In genomic region chr20:53582574-53583351, GRCh38 we compare ENCODE assay signal across 8 cellular contexts. TPM values are rescaled to one million over a fixed set of nuclear protein-coding genes. Genes with fewer than 3 reads are reported as not detected.
DNase-seq lines count a peak whose midpoint lies in the region; ATAC-seq and TF ChIP-seq lines count a peak whose summit lies in the region.

No MANE protein-coding gene starts in this region.

- no peaks in the 10 kb centered on the region for H3K27me3 Mint-ChIP-seq in endothelial cell (ENCODE audit: unreplicated experiment)
- no peaks in the 10 kb centered on the region for H3K27me3 Mint-ChIP-seq in neural crest cell (ENCODE audit: low read depth)

- peaks cover 44% of the 10 kb centered on the region for H3K4me1 ChIP-seq in ACC112 (ENCODE audit: control insufficient read depth, insufficient read depth, low read length, unreplicated experiment)

- H3K27ac Mint-ChIP-seq in endothelial cell (ENCODE audit: unreplicated experiment) (peak overlapping the region; percentile 83), neural crest cell (ENCODE audit: unreplicated experiment) (peak overlapping the region; percentile 35)

- no peak for TF ChIP-seq CTCF in endothelial cell (IDR thresholded peaks at IDR 0.05; ENCODE audit: unreplicated experiment)
- no peak for TF ChIP-seq CTCF in neural crest cell (conservative IDR thresholded peaks at IDR 0.05)

- peaks cover 79% of the 10 kb centered on the region for H3K79me2 ChIP-seq in ACC112 (ENCODE audit: control insufficient read depth, insufficient read depth, low read length, unreplicated experiment)

- no peaks in the 10 kb centered on the region for H3K27me3 ChIP-seq in ACC112 (ENCODE audit: insufficient read depth, low read length)

- peak overlapping the region; percentile 7; the same call in 1 of the 2 replicates for H3K4me3 ChIP-seq in ACC112 (ENCODE audit: low read depth, low read length)

- H2AFZ ChIP-seq in ACC112 (ENCODE audit: low read length, unreplicated experiment), result no peak overlapping the region

- DNase-seq in T-helper 22 cell (ENCODE audit: low read depth) (peak; percentile 49), endothelial cell (ENCODE audit: low spot score) (no peak), neural crest cell (ENCODE audit: low read depth, low spot score) (no peak), inferior parietal cortex (ENCODE audit: extremely low spot score) (no peak), NCI-H1092 treated with DMSO at 0.1 percent for 48 hours (lab: John Stamatoyannopoulos, UW) (no peak)

- H3K36me3 Mint-ChIP-seq in endothelial cell (ENCODE audit: low read depth, unreplicated experiment) (peaks cover 21% of the 10 kb centered on the region), neural crest cell (ENCODE audit: low read depth) (peaks cover 16% of the 10 kb centered on the region)

- ATAC-seq in HG02798 (IDR thresholded peaks at IDR 0.05; ENCODE audit: poor library complexity, unreplicated experiment), result peak; percentile 29
- no peak for ATAC-seq in HG03520 (IDR thresholded peaks at IDR 0.05; ENCODE audit: unreplicated experiment)

- H3K27ac ChIP-seq in ACC112 (ENCODE audit: low read depth, low read length), result peak overlapping the region; percentile 90

- H3K4me3 Mint-ChIP-seq in endothelial cell (ENCODE audit: unreplicated experiment) (no peak overlapping the region), neural crest cell (peak overlapping the region; percentile 29)

- peaks cover 31% of the 10 kb centered on the region for H3K36me3 ChIP-seq in ACC112 (ENCODE audit: insufficient read depth, low read length)

- H3K4me1 Mint-ChIP-seq in endothelial cell (ENCODE audit: unreplicated experiment), result peaks cover 54% of the 10 kb centered on the region
- H3K4me1 Mint-ChIP-seq in neural crest cell, result peaks cover 70% of the 10 kb centered on the region

- no peaks in the 10 kb centered on the region for H3K9me3 Mint-ChIP-seq in endothelial cell (ENCODE audit: unreplicated experiment)
- H3K9me3 Mint-ChIP-seq in neural crest cell, result no peaks in the 10 kb centered on the region

RNA-seq across cellular contexts. Expression of gene ZNF217, which starts 10.9 kb away (rescaled TPM):
- total RNA-seq in endothelial cell (ENCODE audit: unreplicated experiment) (76.7 TPM), neural crest cell (32.0 and 35.5 TPM in 2 replicates)
